In genomic region chr16:78762222-78762621, GRCh38 we compare ENCODE assay signal across 14 cellular contexts.
DNase-seq lines count a peak whose midpoint lies in the region; ATAC-seq and TF ChIP-seq lines count a peak whose summit lies in the region.
"Had no signal": no experiment of that assay in that cellular context is flagged by ENCODE, and none has a peak within 500 bp of the region (broad histone marks: within the 10 kb centered on the region; RNA-seq: fewer than 3 reads in every experiment).

No MANE protein-coding gene starts in this region.

- peak; percentile 68 for ATAC-seq in GM18505 (IDR thresholded peaks at IDR 0.05; ENCODE audit: unreplicated experiment)
- peak; percentile 49 for ATAC-seq in GM21381 (IDR thresholded peaks at IDR 0.05; ENCODE audit: unreplicated experiment)
- ATAC-seq in HG03135 (IDR thresholded peaks at IDR 0.05; ENCODE audit: unreplicated experiment): peak; percentile 53
- peak; percentile 36 to 48 for ATAC-seq in lower lobe of right lung

- TF ChIP-seq POLR2A in GM18505 (IDR thresholded peaks at IDR 0.05; ENCODE audit: borderline replicate concordance, extremely low read depth, insufficient read depth, insufficient read length) (no peak), breast epithelium (IDR thresholded peaks at IDR 0.05) (no peak)

- H3K9me3 ChIP-seq in lower lobe of right lung (no peaks in the 10 kb centered on the region), breast epithelium (no peaks in the 10 kb centered on the region)
- H3K9me3 ChIP-seq: BLaER1 had no signal

- H3K4me3 ChIP-seq in lower lobe of right lung (no peak overlapping the region), breast epithelium (no peak overlapping the region)
- H3K4me3 ChIP-seq: BLaER1, cardiac muscle cell had no signal

- H3K27ac ChIP-seq in lower lobe of right lung (no peak overlapping the region), breast epithelium (no peak overlapping the region)
- H3K27ac ChIP-seq: BLaER1, cardiac muscle cell, RWPE1, VCaP had no signal

- no peak for TF ChIP-seq CTCF in lower lobe of right lung (IDR thresholded peaks at IDR 0.05)
- no peak for TF ChIP-seq CTCF in breast epithelium (IDR thresholded peaks at IDR 0.05)

- DNase-seq in lower lobe of right lung: no peak
- no peak for DNase-seq in breast epithelium (ENCODE audit: low spot score in 2 of 2)
- DNase-seq in T-helper 1 cell: no peak
- DNase-seq in DMS79 treated with DMSO at 0.1 percent for 48 hours (lab: John Stamatoyannopoulos, UW): no peak
- no peak for DNase-seq in cerebellar cortex (ENCODE audit: low spot score)
- DNase-seq: activated effector memory CD4-positive, alpha-beta T cell treated with anti-CD3 and anti-CD28 coated beads, Interleukin-2, amount 50 U/mL, for 16 hours; NCI-H2171 treated with DMSO at 0.1 percent for 48 hours had no signal

- no peaks in the 10 kb centered on the region for H3K27me3 ChIP-seq in lower lobe of right lung (ENCODE audit: low read depth)
- H3K27me3 ChIP-seq in breast epithelium: no peaks in the 10 kb centered on the region
- H3K27me3 ChIP-seq: BLaER1, cardiac muscle cell had no signal

- H3K36me3 ChIP-seq in lower lobe of right lung (no peaks in the 10 kb centered on the region), breast epithelium (no peaks in the 10 kb centered on the region)
- H3K36me3 ChIP-seq: BLaER1, cardiac muscle cell had no signal

- intact Hi-C loops in lower lobe of right lung (cut with DNase I): no loop called here
- intact Hi-C loops in breast epithelium (cut with DNase I; ENCODE audit: low total_unique reads): no loop called here

- H3K4me1 ChIP-seq in lower lobe of right lung (peaks cover 4% of the 10 kb centered on the region), breast epithelium (no peaks in the 10 kb centered on the region)
- H3K4me1 ChIP-seq: BLaER1 had no signal
